ENCODE assay signal across 1 cellular context in genomic region chr11:86150826-86151187, GRCh38.
TF ChIP-seq lines count a peak whose summit lies in the region.

No MANE protein-coding gene starts in this region.

TF ChIP-seq in GM12878, 131 proteins besides CTCF, POLR2A, EP300 and RAD21:
- TF ChIP-seq FOS (IDR thresholded peaks at IDR 0.05; ENCODE audit: borderline replicate concordance, extremely low read depth, insufficient read length) (no peak), E2F8 (IDR thresholded peaks at IDR 0.05; ENCODE audit: low read depth, partially characterized antibody) (no peak), HDGF (IDR thresholded peaks at IDR 0.05) (no peak), SKIL (IDR thresholded peaks at IDR 0.05; ENCODE audit: low read depth, poor library complexity, severe bottlenecking) (no peak), ZNF24 (IDR thresholded peaks at IDR 0.05) (no peak), GABPA (IDR thresholded peaks at IDR 0.05; ENCODE audit: low read depth) (no peak), SP1 (IDR thresholded peaks at IDR 0.05; ENCODE audit: low read depth, low read length) (no peak), MLLT1 (IDR thresholded peaks at IDR 0.05) (no peak), WRNIP1 (IDR thresholded peaks at IDR 0.05; ENCODE audit: borderline replicate concordance, low read depth, low read length) (no peak), SREBF2 (IDR thresholded peaks at IDR 0.05; ENCODE audit: low read length) (no peak), ZBED1 (IDR thresholded peaks at IDR 0.05; ENCODE audit: borderline replicate concordance) (no peak), TCF12 (IDR thresholded peaks at IDR 0.05; ENCODE audit: low read depth, low read length) (no peak), ZBTB11 (CRISPR knock-in tag; IDR thresholded peaks at IDR 0.05) (no peak), ATF7 (IDR thresholded peaks at IDR 0.05; ENCODE audit: low read depth) (no peak), ZSCAN29 (IDR thresholded peaks at IDR 0.05) (no peak)
